14 cellular contexts compared by ENCODE assay signal in genomic region chr6:41601248-41601549, GRCh38. TPM values are rescaled to one million over a fixed set of nuclear protein-coding genes. Genes with fewer than 3 reads are reported as not detected.
DNase-seq lines count a peak whose midpoint lies in the region; ATAC-seq and TF ChIP-seq lines count a peak whose summit lies in the region.
"Had no signal": no experiment of that assay in that cellular context is flagged by ENCODE, and none has a peak within 500 bp of the region (broad histone marks: within the 10 kb centered on the region; RNA-seq: fewer than 3 reads in every experiment).

No MANE protein-coding gene starts in this region.

- no peak overlapping the region for H3K27ac ChIP-seq in osteoblast (ENCODE audit: low read depth, low read length)
- H3K27ac ChIP-seq: 22Rv1 had no signal

- ATAC-seq in activated naive CD4-positive, alpha-beta T cell treated with anti-CD3 and anti-CD28 coated beads, Interleukin-2, amount 50 U/mL, for 72 hours = no peak
- no peak for ATAC-seq in stimulated activated naive B cell treated with anti-CD40 and anti-IgM and Interleukin-4, amounts not matched to agents 10 μg/mL and 1 μg/mL and 100 μg/mL, for 72 hours (replicated peaks)
- ATAC-seq in HG02610 (IDR thresholded peaks at IDR 0.05; ENCODE audit: unreplicated experiment) = no peak
- ATAC-seq in left cardiac atrium = no peak
- no peak for ATAC-seq in HG03097 (IDR thresholded peaks at IDR 0.05; ENCODE audit: low FRiP score, unreplicated experiment)
- ATAC-seq: GM12878 had no signal

- TF ChIP-seq CTCF in Loucy (conservative IDR thresholded peaks at IDR 0.05; ENCODE audit: low read length) (no peak), osteoblast (IDR thresholded peaks at IDR 0.05; ENCODE audit: extremely low read depth, low read depth, low read length) (no peak)

- peaks cover 61% of the 10 kb centered on the region for H3K4me1 ChIP-seq in Loucy (ENCODE audit: insufficient read depth, low read length, poor library complexity, severe bottlenecking)
- peaks cover 6% of the 10 kb centered on the region for H3K4me1 ChIP-seq in osteoblast (ENCODE audit: insufficient read depth, low read length)

- H3K79me2 ChIP-seq in Loucy (ENCODE audit: insufficient read depth, low read length) (peaks cover 36% of the 10 kb centered on the region), osteoblast (ENCODE audit: insufficient read depth, low read length) (no peaks in the 10 kb centered on the region)

- H3K27me3 Mint-ChIP-seq in stimulated activated naive B cell treated with anti-CD40 and anti-IgM and Interleukin-4, amounts not matched to agents 10 μg/mL and 1 μg/mL and 100 μg/mL, for 72 hours = peaks cover 0 to 4% of the 10 kb centered on the region in 2 donors
- H3K27me3 Mint-ChIP-seq: CD4-positive, alpha-beta T cell had no signal

- H3K4me1 Mint-ChIP-seq in stimulated activated naive B cell treated with anti-CD40 and anti-IgM and Interleukin-4, amounts not matched to agents 10 μg/mL and 1 μg/mL and 100 μg/mL, for 72 hours = peaks cover 8% of the 10 kb centered on the region in 2 donors

- no peak overlapping the region for H3K27ac Mint-ChIP-seq in activated naive CD4-positive, alpha-beta T cell treated with anti-CD3 and anti-CD28 coated beads, Interleukin-2, amount 50 U/mL, for 72 hours
- H3K27ac Mint-ChIP-seq in stimulated activated naive B cell treated with anti-CD40 and anti-IgM and Interleukin-4, amounts not matched to agents 10 μg/mL and 1 μg/mL and 100 μg/mL, for 72 hours = peak overlapping the region; percentile 71
- H3K27ac Mint-ChIP-seq: CD4-positive, alpha-beta T cell had no signal

- H3F3A ChIP-seq in Loucy (ENCODE audit: low read depth) = peaks cover 6% of the 10 kb centered on the region; the same call in 1 of the 2 replicates

- no peak overlapping the region for H2AFZ ChIP-seq in Loucy (ENCODE audit: low read length)
- no peak overlapping the region for H2AFZ ChIP-seq in osteoblast (ENCODE audit: low read length)

- peaks cover 4% of the 10 kb centered on the region; the same call in 1 of the 2 replicates for H3K36me3 ChIP-seq in Loucy (ENCODE audit: insufficient read depth, low read length)
- no peaks in the 10 kb centered on the region for H3K36me3 ChIP-seq in osteoblast (ENCODE audit: insufficient read depth, low read length)

- peak; percentile 5 for DNase-seq in activated naive CD4-positive, alpha-beta T cell treated with anti-CD3 and anti-CD28 coated beads, Interleukin-2, amount 50 U/mL, for 16 hours
- no peak for DNase-seq in activated naive CD4-positive, alpha-beta T cell treated with anti-CD3 and anti-CD28 coated beads, Interleukin-2, amount 50 U/mL, for 72 hours (ENCODE audit: low spot score in 2 of 2)
- DNase-seq in osteoblast (ENCODE audit: insufficient read length, low spot score, missing footprints) = peak; percentile 32
- no peak for DNase-seq in stimulated activated naive B cell treated with anti-CD40 and anti-IgM and Interleukin-4, amounts not matched to agents 10 μg/mL and 1 μg/mL and 100 μg/mL, for 72 hours
- DNase-seq in left cardiac atrium = no peak
- DNase-seq: C1 segment of cervical spinal cord; CD4-positive, alpha-beta T cell; DMS79 had no signal

- H3K9me3 ChIP-seq in Loucy (ENCODE audit: insufficient read depth, low read depth, low read length) = no peaks in the 10 kb centered on the region
- no peaks in the 10 kb centered on the region for H3K9me3 ChIP-seq in osteoblast (ENCODE audit: low read depth, low read length)

- H3K4me2 ChIP-seq in Loucy (ENCODE audit: low read depth, low read length, poor library complexity, severe bottlenecking) (peak overlapping the region; percentile 78), osteoblast (ENCODE audit: insufficient read depth, low read length) (no peak overlapping the region)

- H3K4me3 Mint-ChIP-seq in stimulated activated naive B cell treated with anti-CD40 and anti-IgM and Interleukin-4, amounts not matched to agents 10 μg/mL and 1 μg/mL and 100 μg/mL, for 72 hours = no peak overlapping the region
- H3K4me3 Mint-ChIP-seq: CD4-positive, alpha-beta T cell had no signal

- no peaks in the 10 kb centered on the region for H3K9me3 Mint-ChIP-seq in activated naive CD4-positive, alpha-beta T cell treated with anti-CD3 and anti-CD28 coated beads, Interleukin-2, amount 50 U/mL, for 72 hours
- no peaks in the 10 kb centered on the region for H3K9me3 Mint-ChIP-seq in stimulated activated naive B cell treated with anti-CD40 and anti-IgM and Interleukin-4, amounts not matched to agents 10 μg/mL and 1 μg/mL and 100 μg/mL, for 72 hours
- H3K9me3 Mint-ChIP-seq: CD4-positive, alpha-beta T cell had no signal

- peak overlapping the region; percentile 99 for H3K9ac ChIP-seq in Loucy (ENCODE audit: low read depth, low read length, poor library complexity, severe bottlenecking)

- H3K36me3 Mint-ChIP-seq in activated naive CD4-positive, alpha-beta T cell treated with anti-CD3 and anti-CD28 coated beads, Interleukin-2, amount 50 U/mL, for 72 hours = no peaks in the 10 kb centered on the region
- H3K36me3 Mint-ChIP-seq in stimulated activated naive B cell treated with anti-CD40 and anti-IgM and Interleukin-4, amounts not matched to agents 10 μg/mL and 1 μg/mL and 100 μg/mL, for 72 hours = peaks cover 33 to 36% of the 10 kb centered on the region in 2 donors

- H3K27me3 ChIP-seq in Loucy (ENCODE audit: insufficient read depth, low read length, poor library complexity, severe bottlenecking) (no peaks in the 10 kb centered on the region), osteoblast (ENCODE audit: insufficient read depth, low read length) (no peaks in the 10 kb centered on the region)

- H3K9me2 ChIP-seq in Loucy (replicated peaks; ENCODE audit: low read depth, low read length) = no peaks in the 10 kb centered on the region

- no peaks in the 10 kb centered on the region for H4K20me1 ChIP-seq in Loucy (ENCODE audit: insufficient read depth, low read length, poor library complexity, severe bottlenecking)
- H4K20me1 ChIP-seq in osteoblast (ENCODE audit: insufficient read depth, low read length) = no peaks in the 10 kb centered on the region

- H3K4me3 ChIP-seq in Loucy (ENCODE audit: low read length, poor library complexity, severe bottlenecking) (peak overlapping the region; percentile 85), osteoblast (ENCODE audit: insufficient read depth, low read length) (no peak overlapping the region)
- H3K4me3 ChIP-seq: GM12878 had no signal

- intact Hi-C loops in left cardiac atrium (cut with DNase I) = no loop called here

RNA-seq across cellular contexts. Expression of gene MDFI, which starts 37.1 kb away (rescaled TPM):
- not detected for total RNA-seq in activated naive CD4-positive, alpha-beta T cell treated with anti-CD3 and anti-CD28 coated beads, Interleukin-2, amount 50 U/mL, for 72 hours
- 0.72 and 5.3 TPM in 2 replicates for total RNA-seq in osteoblast
- total RNA-seq in left cardiac atrium = 1 to 10 TPM; 9.2 TPM
- total RNA-seq: CD4-positive, alpha-beta T cell; G401; GM12878 had no signal

RNA-seq across cellular contexts. Expression of gene FOXP4, which starts 55.0 kb away (rescaled TPM):
- 10 to 100 TPM in 1 of 2 donors, 1 to 10 TPM in 1; 3.7 to 17.4 TPM for total RNA-seq in activated naive CD4-positive, alpha-beta T cell treated with anti-CD3 and anti-CD28 coated beads, Interleukin-2, amount 50 U/mL, for 72 hours
- total RNA-seq in osteoblast (2.9 and 3.3 TPM in 2 replicates), left cardiac atrium (10 to 100 TPM; 15.6 to 18.4 TPM)

Comparison
In these comparisons a context has a peak if more than half of its experiments do, and no peak if none do; other contexts are left out.
1. DNase-seq: peak in activated naive CD4-positive, alpha-beta T cell treated with anti-CD3 and anti-CD28 coated beads, Interleukin-2, amount 50 U/mL, for 16 hours (single experiment) and osteoblast (single experiment); none in activated naive CD4-positive, alpha-beta T cell treated with anti-CD3 and anti-CD28 coated beads, Interleukin-2, amount 50 U/mL, for 72 hours (0 of 2), stimulated activated naive B cell treated with anti-CD40 and anti-IgM and Interleukin-4, amounts not matched to agents 10 μg/mL and 1 μg/mL and 100 μg/mL, for 72 hours (single experiment) and left cardiac atrium (single experiment).